1 cellular context compared by ENCODE assay signal in genomic region chr3:180618563-180618962, GRCh38.
TF ChIP-seq lines count a peak whose summit lies in the region.

No MANE protein-coding gene starts in this region.

TF ChIP-seq in HEK293, 187 proteins besides CTCF, POLR2A, EP300 and RAD21 (continued from another document):
- TF ChIP-seq, protein P1, sequence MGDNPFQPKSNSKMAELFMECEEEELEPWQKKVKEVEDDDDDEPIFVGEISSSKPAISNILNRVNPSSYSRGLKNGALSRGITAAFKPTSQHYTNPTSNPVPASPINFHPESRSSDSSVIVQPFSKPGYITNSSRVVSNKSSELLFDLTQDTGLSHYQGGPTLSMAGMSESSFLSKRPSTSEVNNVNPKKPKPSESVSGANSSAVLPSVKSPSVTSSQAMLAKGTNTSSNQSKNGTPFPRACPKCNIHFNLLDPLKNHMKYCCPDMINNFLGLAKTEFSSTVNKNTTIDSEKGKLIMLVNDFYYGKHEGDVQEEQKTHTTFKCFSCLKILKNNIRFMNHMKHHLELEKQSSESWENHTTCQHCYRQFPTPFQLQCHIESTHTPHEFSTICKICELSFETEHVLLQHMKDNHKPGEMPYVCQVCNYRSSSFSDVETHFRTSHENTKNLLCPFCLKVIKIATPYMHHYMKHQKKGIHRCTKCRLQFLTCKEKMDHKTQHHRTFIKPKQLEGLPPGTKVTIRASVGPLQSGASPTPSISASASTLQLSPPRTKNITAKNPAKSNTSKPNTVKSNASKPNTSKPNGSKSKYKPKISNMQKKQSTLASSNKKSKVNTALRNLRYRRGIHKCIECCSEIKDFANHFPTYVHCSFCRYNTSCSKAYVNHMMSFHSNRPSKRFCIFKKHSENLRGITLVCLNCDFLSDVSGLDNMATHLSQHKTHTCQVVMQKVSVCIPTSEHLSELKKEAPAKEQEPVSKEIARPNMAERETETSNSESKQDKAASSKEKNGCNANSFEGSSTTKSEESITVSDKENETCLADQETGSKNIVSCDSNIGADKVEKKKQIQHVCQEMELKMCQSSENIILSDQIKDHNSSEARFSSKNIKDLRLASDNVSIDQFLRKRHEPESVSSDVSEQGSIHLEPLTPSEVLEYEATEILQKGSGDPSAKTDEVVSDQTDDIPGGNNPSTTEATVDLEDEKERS (tag by site-specific recombination; IDR thresholded peaks at IDR 0.05): peak; percentile 79; the same call in 1 of the 2 replicates
